Comparison of ENCODE assay signal across 8 cellular contexts in genomic region chr2:75053484-75054112, GRCh38.
DNase-seq lines count a peak whose midpoint lies in the region; ATAC-seq and TF ChIP-seq lines count a peak whose summit lies in the region.

No MANE protein-coding gene starts in this region.

- peak; percentile 59 for DNase-seq in ELR (ENCODE audit: low read depth)
- peak; percentile 76 for DNase-seq in NCI-H82 (lab: John Stamatoyannopoulos, UW)
- DNase-seq in dorsolateral prefrontal cortex, result no peak
- peak; percentile 29 for DNase-seq in progenitor cell of endocrine pancreas (ENCODE audit: low spot score, unreplicated experiment)
- no peak for DNase-seq in activated T-helper 2 cell treated with anti-CD3 and anti-CD28 coated beads, Interferon-gamma antibody, Interleukin-2, Interleukin-4, amounts not matched to agents 10 μg/mL and 5 μg/mL and 100 μg/mL, durations not matched to agents 14 hours and 24 hours and 36 hours (ENCODE audit: low spot score)
- no peak for DNase-seq in superior temporal gyrus (ENCODE audit: extremely low spot score)

- H3K9me3 Mint-ChIP-seq in progenitor cell of endocrine pancreas (ENCODE audit: low read depth), result no peaks in the 10 kb centered on the region
- no peaks in the 10 kb centered on the region for H3K9me3 Mint-ChIP-seq in activated T-helper 2 cell treated with anti-CD3 and anti-CD28 coated beads, Interferon-gamma antibody, Interleukin-2, Interleukin-4, amounts not matched to agents 10 μg/mL and 5 μg/mL and 100 μg/mL, durations not matched to agents 14 hours and 24 hours and 36 hours

- intact Hi-C loops in dorsolateral prefrontal cortex (cut with DNase I), result loop anchor here in 1 of 2 donors (10.0 kb wide), 1 partner anchor 351 kb away; no protein-coding TSS in a partner anchor
- intact Hi-C loops in activated T-helper 2 cell treated with anti-CD3 and anti-CD28 coated beads, Interferon-gamma antibody, Interleukin-2, Interleukin-4, amounts not matched to agents 10 μg/mL and 5 μg/mL and 100 μg/mL, durations not matched to agents 14 hours and 24 hours and 36 hours (cut with micrococcal nuclease), result loop anchor here (10.0 kb wide), 1 partner anchor 139 kb away; no protein-coding TSS in a partner anchor

- ATAC-seq in GM19328 (IDR thresholded peaks at IDR 0.05; ENCODE audit: unreplicated experiment) (peak; percentile 67), HG03159 (IDR thresholded peaks at IDR 0.05; ENCODE audit: unreplicated experiment) (peak; percentile 71)

- no peak overlapping the region for H3K27ac Mint-ChIP-seq in progenitor cell of endocrine pancreas
- no peak overlapping the region for H3K27ac Mint-ChIP-seq in activated T-helper 2 cell treated with anti-CD3 and anti-CD28 coated beads, Interferon-gamma antibody, Interleukin-2, Interleukin-4, amounts not matched to agents 10 μg/mL and 5 μg/mL and 100 μg/mL, durations not matched to agents 14 hours and 24 hours and 36 hours

- no peak overlapping the region for H3K4me3 Mint-ChIP-seq in progenitor cell of endocrine pancreas (ENCODE audit: low read depth)
- no peak overlapping the region for H3K4me3 Mint-ChIP-seq in activated T-helper 2 cell treated with anti-CD3 and anti-CD28 coated beads, Interferon-gamma antibody, Interleukin-2, Interleukin-4, amounts not matched to agents 10 μg/mL and 5 μg/mL and 100 μg/mL, durations not matched to agents 14 hours and 24 hours and 36 hours (ENCODE audit: low read depth)

- H3K36me3 Mint-ChIP-seq in progenitor cell of endocrine pancreas (ENCODE audit: insufficient read depth), result no peaks in the 10 kb centered on the region
- H3K36me3 Mint-ChIP-seq in activated T-helper 2 cell treated with anti-CD3 and anti-CD28 coated beads, Interferon-gamma antibody, Interleukin-2, Interleukin-4, amounts not matched to agents 10 μg/mL and 5 μg/mL and 100 μg/mL, durations not matched to agents 14 hours and 24 hours and 36 hours (ENCODE audit: low read depth), result no peaks in the 10 kb centered on the region

- H3K4me3 ChIP-seq in dorsolateral prefrontal cortex, result no peak overlapping the region

- H3K27me3 Mint-ChIP-seq in progenitor cell of endocrine pancreas, result peaks cover 10% of the 10 kb centered on the region
- H3K27me3 Mint-ChIP-seq in activated T-helper 2 cell treated with anti-CD3 and anti-CD28 coated beads, Interferon-gamma antibody, Interleukin-2, Interleukin-4, amounts not matched to agents 10 μg/mL and 5 μg/mL and 100 μg/mL, durations not matched to agents 14 hours and 24 hours and 36 hours (ENCODE audit: low read depth), result peaks cover 8% of the 10 kb centered on the region

- H3K4me1 Mint-ChIP-seq in progenitor cell of endocrine pancreas (ENCODE audit: low read depth), result peaks cover 1% of the 10 kb centered on the region
- H3K4me1 Mint-ChIP-seq in activated T-helper 2 cell treated with anti-CD3 and anti-CD28 coated beads, Interferon-gamma antibody, Interleukin-2, Interleukin-4, amounts not matched to agents 10 μg/mL and 5 μg/mL and 100 μg/mL, durations not matched to agents 14 hours and 24 hours and 36 hours (ENCODE audit: low read depth), result peaks cover 5% of the 10 kb centered on the region

- H3K27ac ChIP-seq in dorsolateral prefrontal cortex, result no peak overlapping the region

- TF ChIP-seq CTCF in dorsolateral prefrontal cortex (IDR thresholded peaks at IDR 0.05 in 54 of 56, conservative IDR thresholded peaks at IDR 0.05 in 2 of 56; ENCODE audit: low read depth in 1 of 56, partially characterized antibody in 56 of 56) (peak in 48 of 56 donors; percentile 14 to 56 (median 40)), progenitor cell of endocrine pancreas (IDR thresholded peaks at IDR 0.05; ENCODE audit: unreplicated experiment) (peak; percentile 74)

- H3K27me3 ChIP-seq in dorsolateral prefrontal cortex, result no peaks in the 10 kb centered on the region

Comparison
In these comparisons a context has a peak if more than half of its experiments do, and no peak if none do; other contexts are left out.
1. DNase-seq: peak in ELR (single experiment), NCI-H82 (single experiment) and progenitor cell of endocrine pancreas (single experiment); none in dorsolateral prefrontal cortex (0 of 10), activated T-helper 2 cell treated with anti-CD3 and anti-CD28 coated beads, Interferon-gamma antibody, Interleukin-2, Interleukin-4, amounts not matched to agents 10 μg/mL and 5 μg/mL and 100 μg/mL, durations not matched to agents 14 hours and 24 hours and 36 hours (single experiment) and superior temporal gyrus (single experiment).